Comparison of ENCODE assay signal across 8 cellular contexts in the genomic region with DNA sequence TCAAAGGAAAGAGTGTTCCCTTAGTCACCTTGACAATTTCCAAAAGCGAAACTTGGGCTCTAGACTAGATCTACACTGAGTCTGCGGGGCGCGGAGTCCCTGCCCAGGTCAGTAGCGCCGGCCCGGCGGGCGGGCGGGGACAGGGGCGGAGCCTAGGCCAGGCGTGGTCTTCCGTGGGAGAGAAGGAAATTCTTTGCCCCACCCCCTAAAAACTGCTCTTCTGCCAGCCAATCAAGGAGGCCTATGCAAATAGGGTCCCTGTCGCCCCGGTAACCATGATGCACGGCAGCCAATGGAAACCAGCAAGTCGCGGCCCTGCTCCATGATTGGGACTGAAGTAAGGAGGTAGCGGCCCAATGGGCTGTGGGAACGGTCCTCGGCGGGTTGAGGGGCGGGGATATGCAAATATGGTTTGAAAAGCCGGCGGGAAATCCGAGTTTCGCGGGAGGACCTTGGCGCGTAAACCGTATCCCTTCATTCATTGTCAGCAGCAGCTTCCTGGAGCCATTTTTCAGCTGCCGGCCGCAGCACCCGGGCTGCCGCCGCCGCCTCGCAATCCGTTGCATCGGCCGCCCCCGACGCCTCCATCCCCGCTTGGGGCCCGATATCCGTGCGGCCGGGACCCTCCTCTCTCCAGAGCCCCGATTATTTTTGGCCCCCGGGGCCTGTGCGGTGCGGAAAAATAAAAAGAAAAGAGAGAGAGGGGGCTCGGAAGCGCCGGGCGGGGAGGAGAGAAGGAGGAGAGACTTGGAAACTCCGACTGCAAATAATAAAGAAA. TPM values are rescaled to one million over a fixed set of nuclear protein-coding genes. Genes with fewer than 3 reads are reported as not detected.
A peak's percentile ranks its signal among the peaks of the same experiment; 100 is the strongest.
DNase-seq lines count a peak whose midpoint lies in the region; ATAC-seq, FAIRE-seq and TF ChIP-seq lines count a peak whose summit lies in the region.

Gene E2F3 (plus strand): TSS at position 477 of the 778 bp plus-strand sequence. CDS start 354 bp downstream, outside the sequence.

- H3K36me3 ChIP-seq in keratinocyte (ENCODE audit: control insufficient read depth in 2 of 2, extremely low read depth in 1 of 2, insufficient read depth in 2 of 2, low read length in 2 of 2): peaks cover 0 to 4% of the 10 kb centered on the region in 2 experiments

- H4K20me1 ChIP-seq in keratinocyte (ENCODE audit: control insufficient read depth, extremely low read depth, insufficient read depth, low read length): no peaks in the 10 kb centered on the region

- H3K4me2 ChIP-seq in keratinocyte (ENCODE audit: control insufficient read depth, extremely low read depth, insufficient read depth, low read depth, low read length): peak within 1 kb of the TSS; percentile 100

- no peaks in the 10 kb centered on the region for H3K9me3 ChIP-seq in keratinocyte (ENCODE audit: control insufficient read depth, low read depth, low read length)

- H3K27me3 ChIP-seq in keratinocyte (ENCODE audit: control insufficient read depth, extremely low read depth, insufficient read depth, low read length): no peaks in the 10 kb centered on the region

- peak within 1 kb of the TSS; percentile 77 to 97 (median 86) for H3K4me3 ChIP-seq in keratinocyte (ENCODE audit: control insufficient read depth in 2 of 3, extremely low read depth in 1 of 3, insufficient read depth in 2 of 3, low read depth in 1 of 3, low read length in 3 of 3)

- DNase-seq in AG20443 (ENCODE audit: low spot score) (peak; percentile 99), NCI-H510A (lab: John Stamatoyannopoulos, UW) (peak; percentile 99), cerebellum (ENCODE audit: low spot score) (peak; percentile 100), keratinocyte (ENCODE audit: low read depth, low spot score) (peak; percentile 98)
- DNase-seq in activated CD4-positive, alpha-beta T cell treated with anti-CD3 and anti-CD28 coated beads for 1 hour: peak; percentile 98
- DNase-seq in stimulated activated CD4-positive, alpha-beta T cell treated with anti-CD3 and anti-CD28 coated beads, Interleukin-15, amount 100 ng/mL, for 1 hour (ENCODE audit: low read depth in 1 of 2, low spot score in 1 of 2): peak; percentile 93 to 96

- H3K79me2 ChIP-seq in keratinocyte (ENCODE audit: control insufficient read depth, insufficient read depth, low read length): peaks cover 31% of the 10 kb centered on the region

- H3K9ac ChIP-seq in keratinocyte (ENCODE audit: control insufficient read depth, extremely low read depth, insufficient read depth, low read length): peak within 1 kb of the TSS; percentile 87

- dilution Hi-C loops in keratinocyte (cut with MboI; ENCODE audit: extremely low pct_ligation_motif_present, low sequenced_read_pairs): no loop called here

- peaks cover 17% of the 10 kb centered on the region for H3K4me1 ChIP-seq in keratinocyte (ENCODE audit: control insufficient read depth, extremely low read depth, insufficient read depth, low read length)

- peak; percentile 81 for ATAC-seq in HG03432 (IDR thresholded peaks at IDR 0.05; ENCODE audit: unreplicated experiment)

- peak; percentile 92 for TF ChIP-seq POLR2A in GM19099 (IDR thresholded peaks at IDR 0.05; ENCODE audit: extremely low read depth, insufficient read length, low read depth)

- peak within 1 kb of the TSS; percentile 94 for H2AFZ ChIP-seq in keratinocyte (ENCODE audit: control insufficient read depth, low read length)

- TF ChIP-seq CTCF in keratinocyte (optimal IDR thresholded peaks at IDR 0.05 in 1 of 3, IDR thresholded peaks at IDR 0.05 in 1 of 3, conservative IDR thresholded peaks at IDR 0.05 in 1 of 3; ENCODE audit: extremely low read depth in 1 of 3, insufficient read depth in 2 of 3, low read length in 3 of 3): no peak

- no peaks in the 10 kb centered on the region for H3K9me1 ChIP-seq in keratinocyte (ENCODE audit: control insufficient read depth, extremely low read depth, insufficient read depth, low read length)

- FAIRE-seq in keratinocyte (lab: Jason Lieb, UNC): peak; percentile 85

- H3K27ac ChIP-seq in keratinocyte (ENCODE audit: control insufficient read depth, insufficient read depth, low read length): peak within 1 kb of the TSS; percentile 75

RNA-seq across cellular contexts. Expression of gene E2F3, which starts in this region (rescaled TPM):
- total RNA-seq in cerebellum: 13.3 TPM
- polyA plus RNA-seq in keratinocyte: 9.1 to 14.6 TPM (median 14.6 TPM) in 3 replicates
- 3.1 TPM for polyA plus RNA-seq in keratinocyte (2011; ENCODE audit: low read depth)
- polyA plus RNA-seq in keratinocyte (2011; cell fraction: cytosol; rRNA removed): 7.0 and 11.5 TPM in 2 replicates
- polyA plus RNA-seq in keratinocyte (2011; cell fraction: nucleus; rRNA removed): 28.2 and 32.6 TPM in 2 replicates
- 7.3 and 10.7 TPM in 2 replicates for polyA plus RNA-seq in keratinocyte (2012; ENCODE audit: low replicate concordance)
- polyA minus RNA-seq in keratinocyte: 7.4 to 12.8 TPM (median 8.6 TPM) in 3 replicates
- polyA minus RNA-seq in keratinocyte (2011; cell fraction: cytosol; rRNA and poly(A)+ RNA removed): 6.5 TPM
- polyA minus RNA-seq in keratinocyte (2011; cell fraction: nucleus; rRNA and poly(A)+ RNA removed): 12.6 and 22.6 TPM in 2 replicates

Comparison
In these comparisons a context has a peak if more than half of its experiments do, and no peak if none do; other contexts are left out.
1. Peak in every context shown above with its lines: DNase-seq, ATAC-seq, H3K4me3 ChIP-seq and H3K27ac ChIP-seq.